ENCODE assay signal across 9 cellular contexts in the genomic region with DNA sequence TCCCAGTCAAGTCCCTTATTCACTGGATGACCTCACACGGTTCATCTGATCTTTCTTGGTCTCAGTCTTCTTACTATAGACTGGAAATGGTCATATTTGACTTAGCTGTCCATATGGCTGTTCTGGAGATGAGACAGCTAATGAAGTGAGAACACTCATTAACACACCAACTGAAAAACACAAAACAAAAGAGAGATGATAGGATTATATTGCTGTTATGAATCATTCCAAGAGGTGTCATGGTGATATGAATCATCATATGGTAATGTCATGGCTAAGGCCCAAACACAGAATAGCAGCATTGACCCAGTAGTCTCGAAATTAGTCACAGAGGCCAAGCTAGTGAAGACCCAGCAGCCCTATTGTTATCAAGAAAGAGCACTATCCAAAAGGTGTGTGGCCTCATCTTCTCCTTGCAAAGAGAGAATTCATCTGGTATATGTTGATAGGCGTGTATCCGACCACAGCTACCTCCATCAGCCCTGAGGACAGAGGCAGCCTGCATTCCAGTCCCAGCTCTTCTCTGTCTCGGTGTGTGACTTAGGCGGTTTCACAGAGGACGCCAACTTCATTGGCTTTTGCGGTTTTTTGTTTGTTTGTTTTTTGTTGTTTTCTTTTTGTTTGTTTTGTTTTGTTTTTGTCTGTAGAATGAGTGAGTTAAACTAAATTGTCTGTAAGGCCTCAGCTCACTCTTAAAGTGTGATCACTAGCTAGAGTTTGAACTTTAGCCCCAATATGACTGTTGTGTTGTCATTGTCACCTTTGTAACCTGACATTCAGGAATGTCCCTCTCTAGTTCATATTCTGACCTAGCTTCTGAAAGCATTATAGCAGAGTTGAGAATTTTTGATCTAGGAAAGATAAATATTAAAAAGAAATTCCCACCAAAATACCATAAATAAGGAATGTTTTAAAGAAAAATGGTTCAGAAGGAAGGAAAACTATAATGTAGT.
DNase-seq lines count a peak whose midpoint lies in the region; ATAC-seq and TF ChIP-seq lines count a peak whose summit lies in the region.
"Had no signal": no experiment of that assay in that cellular context is flagged by ENCODE, and none has a peak within 500 bp of the region (broad histone marks: within the 10 kb centered on the region; RNA-seq: fewer than 3 reads in every experiment).

No MANE protein-coding gene starts in this region.

- H3K9me3 Mint-ChIP-seq in chondrocyte (ENCODE audit: low read depth), result no peaks in the 10 kb centered on the region
- H3K9me3 Mint-ChIP-seq: naive B cell had no signal

- DNase-seq in EL (peak; percentile 83), HT-29 (ENCODE audit: low spot score) (peak; percentile 79), left lobe of liver (ENCODE audit: low spot score) (no peak), chondrocyte (ENCODE audit: low spot score) (no peak), iPS-NIHi7 (ENCODE audit: extremely low spot score) (no peak), NCI-H1417 treated with DMSO at 0.1 percent for 48 hours (lab: John Stamatoyannopoulos, UW) (no peak)
- peak; percentile 2 for DNase-seq in activated effector memory CD4-positive, alpha-beta T cell treated with Interleukin-2 at 50 U/mL for 16 hours
- DNase-seq: naive B cell had no signal

- no peak overlapping the region for H3K27ac Mint-ChIP-seq in chondrocyte (ENCODE audit: unreplicated experiment)

- no peaks in the 10 kb centered on the region for H3K36me3 Mint-ChIP-seq in chondrocyte (ENCODE audit: low read depth)
- H3K36me3 Mint-ChIP-seq: naive B cell had no signal

- no peak for TF ChIP-seq CTCF in chondrocyte (IDR thresholded peaks at IDR 0.05)

- H3K4me3 Mint-ChIP-seq in chondrocyte (ENCODE audit: unreplicated experiment), result no peak overlapping the region
- H3K4me3 Mint-ChIP-seq: naive B cell had no signal

- ATAC-seq in GM21528 (IDR thresholded peaks at IDR 0.05; ENCODE audit: low FRiP score, unreplicated experiment), result peak; percentile 98
- peak; percentile 96 for ATAC-seq in left lobe of liver

- H3K4me1 Mint-ChIP-seq in chondrocyte (ENCODE audit: low read depth), result peaks cover 14% of the 10 kb centered on the region
- H3K4me1 Mint-ChIP-seq: naive B cell had no signal

- H3K27me3 Mint-ChIP-seq in chondrocyte (ENCODE audit: low read depth), result peaks cover 2% of the 10 kb centered on the region

Comparison
In these comparisons a context has a peak if more than half of its experiments do, and no peak if none do; other contexts are left out.
1. DNase-seq: peak in EL (single experiment), HT-29 (single experiment) and activated effector memory CD4-positive, alpha-beta T cell treated with Interleukin-2 at 50 U/mL for 16 hours (single experiment); none in left lobe of liver (single experiment), chondrocyte (single experiment), iPS-NIHi7 (single experiment) and NCI-H1417 treated with DMSO at 0.1 percent for 48 hours (single experiment).